ENCODE assay signal across 8 cellular contexts in the genomic region with DNA sequence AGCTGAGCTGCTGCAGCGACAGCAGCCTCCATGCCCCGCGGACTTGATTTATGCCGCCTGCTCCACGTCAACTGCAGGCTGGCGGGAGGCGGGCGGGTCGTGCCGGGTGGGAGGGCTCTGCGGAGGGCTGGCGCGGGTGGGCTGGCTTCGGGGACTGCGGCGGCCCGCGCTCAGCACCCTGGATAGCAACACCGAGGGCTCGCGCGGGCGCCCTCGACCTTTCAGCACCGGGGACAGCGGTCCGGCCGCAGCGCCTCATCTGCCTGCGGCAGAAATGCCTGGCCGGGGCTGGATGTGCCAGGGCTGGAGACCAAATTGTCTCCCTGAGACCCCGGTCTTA. TPM values are rescaled to one million over a fixed set of nuclear protein-coding genes. Genes with fewer than 3 reads are reported as not detected.
DNase-seq lines count a peak whose midpoint lies in the region; ATAC-seq and TF ChIP-seq lines count a peak whose summit lies in the region.

No MANE protein-coding gene starts in this region.

- H3K27ac ChIP-seq in A673 (ENCODE audit: low read depth, low read length, poor library complexity, severe bottlenecking) (peak overlapping the region; percentile 64), neural progenitor cell (no peak overlapping the region), thoracic aorta (peak overlapping the region; percentile 79 to 81)

- H3K27me3 Mint-ChIP-seq in neural progenitor cell (ENCODE audit: insufficient read depth, low read depth) = peaks cover 5% of the 10 kb centered on the region

- no peak overlapping the region for H2AFZ ChIP-seq in neural progenitor cell (replicated peaks)

- H3K27ac Mint-ChIP-seq in neural progenitor cell = no peak overlapping the region

- peak overlapping the region; percentile 98 for H3K4me2 ChIP-seq in neural progenitor cell

- H3K4me1 ChIP-seq in A673 (ENCODE audit: insufficient read depth, low read length, poor library complexity, severe bottlenecking) = peaks cover 16% of the 10 kb centered on the region
- peaks cover 10% of the 10 kb centered on the region for H3K4me1 ChIP-seq in neural progenitor cell
- H3K4me1 ChIP-seq in thoracic aorta (ENCODE audit: control insufficient read depth in 1 of 2, low read depth in 2 of 2) = peaks cover 3 to 7% of the 10 kb centered on the region in 2 donors

- H3K9me3 Mint-ChIP-seq in neural progenitor cell = no peaks in the 10 kb centered on the region

- DNase-seq in A673 (ENCODE audit: low spot score) = peak; percentile 92
- peak; percentile 9 for DNase-seq in GM19240 (ENCODE audit: insufficient read length, low spot score)
- peak in 60 of 76 experiments; percentile 0 to 69 (median 41) for DNase-seq in HUDEP-2 (lab: John Stamatoyannopoulos, UW; ENCODE audit: unreplicated experiment in 76 of 76)
- DNase-seq in RPMI7951 (ENCODE audit: low read depth) = peak; percentile 90
- peak; percentile 29 for DNase-seq in activated T-helper 9 cell treated with anti-CD3 and anti-CD28 coated beads, Interleukin-2, amount 50 U/mL, for 16 hours (ENCODE audit: low read depth)
- DNase-seq in fibroblast of villous mesenchyme (ENCODE audit: low read depth) = peak; percentile 70
- DNase-seq in neural progenitor cell (ENCODE audit: low spot score) = peak; percentile 92
- DNase-seq in thoracic aorta (ENCODE audit: low spot score) = peak; percentile 16

- H3K4me1 Mint-ChIP-seq in neural progenitor cell = peaks cover 18% of the 10 kb centered on the region

- POLR2A ChIA-PET in A673 (lab: Charles Lee; ENCODE audit: low non-redundant PET) = interaction anchor here (0.6 kb wide), 1 partner anchor 714 kb away, joined by 6 read pairs; no protein-coding TSS in a partner anchor

- peak overlapping the region; percentile 88 for H3K4me3 Mint-ChIP-seq in neural progenitor cell

- BruUV-seq in A673 (replicated peaks; lab: Mats Ljungman, UMichigan) = no TSS peak

- H3K9me3 ChIP-seq in A673 (ENCODE audit: low read depth, low read length, poor library complexity, severe bottlenecking) = no peaks in the 10 kb centered on the region
- no peaks in the 10 kb centered on the region for H3K9me3 ChIP-seq in neural progenitor cell (ENCODE audit: low read depth)
- H3K9me3 ChIP-seq in thoracic aorta = no peaks in the 10 kb centered on the region

- no peaks in the 10 kb centered on the region for H3K79me2 ChIP-seq in neural progenitor cell (ENCODE audit: low read depth)

- peaks cover 21% of the 10 kb centered on the region for H3F3A ChIP-seq in neural progenitor cell (ENCODE audit: low read depth)

- H3K27me3 ChIP-seq in A673 (replicated peaks; ENCODE audit: insufficient read depth, low read depth, low read length, poor library complexity) (peaks cover 17% of the 10 kb centered on the region), neural progenitor cell (peaks cover 64% of the 10 kb centered on the region), thoracic aorta (replicated peaks; ENCODE audit: insufficient read depth) (peaks cover 3% of the 10 kb centered on the region)

- H3K36me3 ChIP-seq in A673 (ENCODE audit: insufficient read depth, low read length, poor library complexity, severe bottlenecking) (no peaks in the 10 kb centered on the region), neural progenitor cell (no peaks in the 10 kb centered on the region), thoracic aorta (no peaks in the 10 kb centered on the region)

- TF ChIP-seq CTCF in A673 (conservative IDR thresholded peaks at IDR 0.05; ENCODE audit: low read depth, low read length) (no peak), fibroblast of villous mesenchyme (IDR thresholded peaks at IDR 0.05; ENCODE audit: insufficient read depth, low read depth, low read length) (no peak), neural progenitor cell (IDR thresholded peaks at IDR 0.05) (peak; percentile 17), thoracic aorta (IDR thresholded peaks at IDR 0.05) (no peak)

- H3K36me3 Mint-ChIP-seq in neural progenitor cell = no peaks in the 10 kb centered on the region

- peaks cover 17% of the 10 kb centered on the region for H4K20me1 ChIP-seq in neural progenitor cell (ENCODE audit: low read depth)

- peak overlapping the region; percentile 70 for H3K4me3 ChIP-seq in A673 (ENCODE audit: low read depth, low read length, poor library complexity, severe bottlenecking)
- H3K4me3 ChIP-seq in fibroblast of villous mesenchyme (ENCODE audit: low read depth, low read length) = peak overlapping the region; percentile 57
- peak overlapping the region; percentile 60 for H3K4me3 ChIP-seq in neural progenitor cell
- H3K4me3 ChIP-seq in thoracic aorta = peak overlapping the region; percentile 73

- H3K9ac ChIP-seq in neural progenitor cell = no peak overlapping the region

- ATAC-seq in thoracic aorta (ENCODE audit: insufficient number of reproducible peaks, low FRiP score, low read depth) = peak; percentile 47

- intact Hi-C loops in A673 (cut with micrococcal nuclease; ENCODE audit: unreplicated experiment) = loop anchor here (2.0 to 5.0 kb wide), 2 partner anchors 133 to 242 kb away; no protein-coding TSS in a partner anchor

- CTCF ChIA-PET in A673 (lab: Charles Lee) = no interaction called here

RNA-seq across cellular contexts. Expression of a gene that starts 0.8 kb away (rescaled TPM):
- 5.0 and 5.8 TPM in 2 replicates for total RNA-seq in A673 (2021)
- 31.3 and 42.7 TPM in 2 replicates for total RNA-seq in RPMI7951 (2014; rRNA removed; shearing (Covaris generic))
- 2.9 and 8.6 TPM in 2 replicates for total RNA-seq in fibroblast of villous mesenchyme
- not detected in 2 replicates for total RNA-seq in neural progenitor cell (ENCODE audit: low replicate concordance)
- total RNA-seq in thoracic aorta = 1 to 10 TPM; 1.3 to 4.7 TPM

Comparison
In these comparisons a context has a peak if more than half of its experiments do, and no peak if none do; other contexts are left out.
1. DNase-seq: peak in every context shown above with its lines; median percentile 92 in A673; 92 in neural progenitor cell; 90 in RPMI7951; 70 in fibroblast of villous mesenchyme; 41 in HUDEP-2; 29 in activated T-helper 9 cell treated with anti-CD3 and anti-CD28 coated beads, Interleukin-2, amount 50 U/mL, for 16 hours; 16 in thoracic aorta; 9 in GM19240.